In genomic region chr9:137123952-137124462, GRCh38 we compare ENCODE assay signal across 6 cellular contexts. TPM values are rescaled to one million over a fixed set of nuclear protein-coding genes. Genes with fewer than 3 reads are reported as not detected.
"Had no signal": no experiment of that assay in that cellular context is flagged by ENCODE, and none has a peak within 500 bp of the region (broad histone marks: within the 10 kb centered on the region; RNA-seq: fewer than 3 reads in every experiment).

No MANE protein-coding gene starts in this region.

RNA-seq across cellular contexts. Expression of gene GRIN1, which starts 14.9 kb away (rescaled TPM):
- total RNA-seq: activated CD4-positive, alpha-beta memory T cell treated with anti-CD3 and anti-CD28 coated beads for 36 hours; PC-9; RPMI7951; T-cell had no signal

RNA-seq across cellular contexts. Expression of gene LRRC26, which starts 45.8 kb away (rescaled TPM):
- total RNA-seq: activated CD4-positive, alpha-beta memory T cell treated with anti-CD3 and anti-CD28 coated beads for 36 hours; activated CD4-positive, alpha-beta T cell treated with anti-CD3 and anti-CD28 coated beads, Interleukin-2, amount 10 ng/mL, durations not matched to agents 7 days and 5 days; astrocyte; RPMI7951; T-cell had no signal
